13 cellular contexts compared by ENCODE assay signal in genomic region chr10:43236176-43236850, GRCh38. TPM values are rescaled to one million over a fixed set of nuclear protein-coding genes. Genes with fewer than 3 reads are reported as not detected.
DNase-seq lines count a peak whose midpoint lies in the region; ATAC-seq and TF ChIP-seq lines count a peak whose summit lies in the region.
"Had no signal": no experiment of that assay in that cellular context is flagged by ENCODE, and none has a peak within 500 bp of the region (broad histone marks: within the 10 kb centered on the region; RNA-seq: fewer than 3 reads in every experiment).

No MANE protein-coding gene starts in this region.

- TF ChIP-seq POLR2A in uterus (IDR thresholded peaks at IDR 0.05) = no peak
- no peak for TF ChIP-seq POLR2A in esophagus squamous epithelium (IDR thresholded peaks at IDR 0.05)

- H3K4me2 ChIP-seq in PC-9 = peak overlapping the region; percentile 18; the same call in 1 of the 2 replicates
- H3K4me2 ChIP-seq in neuronal stem cell (ENCODE audit: insufficient read depth, low read length, poor library complexity, severe bottlenecking) = no peak overlapping the region

- H4K91ac ChIP-seq in neuronal stem cell (ENCODE audit: low read depth, low read length, poor library complexity) = no peak overlapping the region

- no peak overlapping the region for H2BK12ac ChIP-seq in neuronal stem cell (ENCODE audit: low read length)

- no peaks in the 10 kb centered on the region for H3F3A ChIP-seq in PC-9 (ENCODE audit: insufficient read depth, low read depth)

- H3K27me3 ChIP-seq in PC-9 (ENCODE audit: insufficient read depth, low read depth) (peaks cover 10% of the 10 kb centered on the region; the same call in 1 of the 2 replicates), neuronal stem cell (ENCODE audit: control insufficient read depth in 3 of 3, insufficient read depth in 3 of 3, low read depth in 1 of 3, low read length in 3 of 3) (peaks cover 0 to 43% (median 2%) of the 10 kb centered on the region in 3 experiments), uterus (no peaks in the 10 kb centered on the region), esophagus squamous epithelium (peaks cover 0 to 29% (median 2%) of the 10 kb centered on the region in 4 donors)

- no peak for TF ChIP-seq CTCF in PC-9 (conservative IDR thresholded peaks at IDR 0.05)
- TF ChIP-seq CTCF in uterus (IDR thresholded peaks at IDR 0.05) = no peak
- TF ChIP-seq CTCF in esophagus squamous epithelium (IDR thresholded peaks at IDR 0.05) = no peak

- no peak overlapping the region for H2BK120ac ChIP-seq in neuronal stem cell (ENCODE audit: low read depth, low read length)

- no peak overlapping the region for H3K23ac ChIP-seq in neuronal stem cell (ENCODE audit: low read depth, low read length, poor library complexity)

- BruUV-seq in PC-9 (replicated peaks; lab: Mats Ljungman, UMichigan) = no TSS peak

- CTCF ChIA-PET in PC-9 (lab: Charles Lee) = no interaction called here

- H2AFZ ChIP-seq in PC-9 = no peak overlapping the region
- no peak overlapping the region for H2AFZ ChIP-seq in neuronal stem cell (ENCODE audit: low read length)

- no peaks in the 10 kb centered on the region for H3K79me1 ChIP-seq in neuronal stem cell (ENCODE audit: low read depth, low read length)

- peak overlapping the region; percentile 16 for H2BK15ac ChIP-seq in neuronal stem cell (ENCODE audit: low read length)

- H3K9me3 ChIP-seq in PC-9 (ENCODE audit: insufficient read depth, low read depth) (no peaks in the 10 kb centered on the region), neuronal stem cell (replicated peaks in 1 of 2; ENCODE audit: control insufficient read depth in 2 of 2, insufficient read depth in 1 of 2, low read depth in 1 of 2, low read length in 2 of 2) (peaks cover 0 to 2% of the 10 kb centered on the region in 2 donors), uterus (no peaks in the 10 kb centered on the region), esophagus squamous epithelium (peaks cover 0 to 9% (median 5%) of the 10 kb centered on the region in 3 donors)

- no peak overlapping the region for H2AK5ac ChIP-seq in neuronal stem cell (ENCODE audit: low read depth, low read length)

- ATAC-seq in Right ventricle myocardium superior (ENCODE audit: poor library complexity) (no peak), GM19452 (IDR thresholded peaks at IDR 0.05; ENCODE audit: unreplicated experiment) (no peak)
- ATAC-seq: HCT116; stimulated activated naive B cell treated with anti-CD40 and anti-IgM and Interleukin-4, amounts not matched to agents 10 μg/mL and 1 μg/mL and 100 μg/mL, for 72 hours had no signal

- no peaks in the 10 kb centered on the region for H3K9me2 ChIP-seq in PC-9 (ENCODE audit: insufficient read depth)

- no peak overlapping the region for H3K18ac ChIP-seq in neuronal stem cell (ENCODE audit: low read length)

- no peak overlapping the region for H3K4me3 ChIP-seq in PC-9
- no peak overlapping the region for H3K4me3 ChIP-seq in neuronal stem cell (ENCODE audit: low read length in 2 of 2)
- H3K4me3 ChIP-seq in uterus = no peak overlapping the region
- no peak overlapping the region for H3K4me3 ChIP-seq in esophagus squamous epithelium
- H3K4me3 ChIP-seq: SK-N-MC had no signal

- H3K36me3 ChIP-seq in PC-9 (ENCODE audit: low read depth) = no peaks in the 10 kb centered on the region
- H3K36me3 ChIP-seq in neuronal stem cell (replicated peaks in 1 of 2; ENCODE audit: control insufficient read depth in 2 of 2, insufficient read depth in 2 of 2, low read length in 2 of 2) = no peaks in the 10 kb centered on the region
- H3K36me3 ChIP-seq in uterus = no peaks in the 10 kb centered on the region
- no peaks in the 10 kb centered on the region for H3K36me3 ChIP-seq in esophagus squamous epithelium

- DNase-seq in 8988T (peak; percentile 5), PC-9 (no peak), Right ventricle myocardium superior (peak; percentile 17), neuronal stem cell (ENCODE audit: low spot score) (no peak), uterus (no peak), esophagus squamous epithelium (lab: John Stamatoyannopoulos, UW) (no peak)
- DNase-seq: NCI-H1436 treated with DMSO at 0.1 percent for 48 hours; NCI-H774; stimulated activated naive B cell treated with anti-CD40 and anti-IgM and Interleukin-4, amounts not matched to agents 10 μg/mL and 1 μg/mL and 100 μg/mL, for 72 hours had no signal

- intact Hi-C loops in PC-9 (cut with micrococcal nuclease; ENCODE audit: unreplicated experiment) = no loop called here
- intact Hi-C loops in Right ventricle myocardium superior (cut with DNase I) = no loop called here
- intact Hi-C loops in uterus (cut with DNase I; ENCODE audit: low total_unique reads) = no loop called here
- intact Hi-C loops in esophagus squamous epithelium (cut with DNase I) = no loop called here

- no peak overlapping the region for H4K8ac ChIP-seq in neuronal stem cell (ENCODE audit: low read depth, low read length)

- 100% methylated on average over 2 of the region's 14 CpGs; no CpG with 5 or more reads in 1 of the 2 donors for WGBS in neuronal stem cell (ENCODE audit: extremely low coverage in 2 of 2, insufficient read length in 2 of 2, insufficient replicate concordance in 1 of 2), 2 donors
- 72% methylated on average over 12 of the region's 14 CpGs for WGBS in esophagus squamous epithelium, 2 donors

- POLR2A ChIA-PET in PC-9 (lab: Charles Lee; ENCODE audit: unreplicated experiment) = interaction anchor here (0.6 to 0.7 kb wide), 3 partner anchors 14 to 204 kb away, joined by 3 to 6 read pairs (median 5); no protein-coding TSS in a partner anchor

- H4K20me1 ChIP-seq in PC-9 (ENCODE audit: insufficient read depth) = no peaks in the 10 kb centered on the region

- no peak overlapping the region for H3K27ac ChIP-seq in PC-9
- H3K27ac ChIP-seq in neuronal stem cell (replicated peaks; ENCODE audit: low read length) = no peak overlapping the region
- no peak overlapping the region for H3K27ac ChIP-seq in uterus
- H3K27ac ChIP-seq in esophagus squamous epithelium = no peak overlapping the region
- H3K27ac ChIP-seq: SK-N-MC had no signal

- peak overlapping the region; percentile 94 for H3K14ac ChIP-seq in neuronal stem cell (ENCODE audit: low read length)

- no peaks in the 10 kb centered on the region for H3K79me2 ChIP-seq in PC-9 (ENCODE audit: low read depth)

- no peak overlapping the region for H3K4ac ChIP-seq in neuronal stem cell (ENCODE audit: low read length)

- peak overlapping the region; percentile 63 for H3K9ac ChIP-seq in neuronal stem cell (ENCODE audit: low read depth, low read length, poor library complexity)

- H2BK5ac ChIP-seq in neuronal stem cell (ENCODE audit: low read length) = no peak overlapping the region

- H3K4me1 ChIP-seq in PC-9 (replicated peaks; ENCODE audit: insufficient read depth) = peaks cover 15% of the 10 kb centered on the region
- no peaks in the 10 kb centered on the region for H3K4me1 ChIP-seq in neuronal stem cell (ENCODE audit: control insufficient read depth in 2 of 2, insufficient read depth in 1 of 2, low read depth in 1 of 2, low read length in 2 of 2)
- H3K4me1 ChIP-seq in uterus = no peaks in the 10 kb centered on the region
- no peaks in the 10 kb centered on the region for H3K4me1 ChIP-seq in esophagus squamous epithelium

RNA-seq across cellular contexts. Expression of gene RASGEF1A, which starts 30.6 kb away (rescaled TPM):
- 15.4 and 23.9 TPM in 2 replicates for total RNA-seq in PC-9 (2021)
- 1.6 TPM for total RNA-seq in Right ventricle myocardium superior
- polyA plus RNA-seq in neuronal stem cell (2013, experiment 1 of 2) = 3.5 TPM
- polyA plus RNA-seq in neuronal stem cell (2013, experiment 2 of 2) = 3.6 TPM
- total RNA-seq in uterus = 1 to 10 TPM in 2 of 4 donors, under 1 TPM in 1, not detected in 1; under 0.01 to 3.5 (median 2.8) TPM
- 1 to 10 TPM in 3 of 4 donors, under 1 TPM in 1; 0.83 to 3.1 (median 2.7) TPM for total RNA-seq in esophagus squamous epithelium
- total RNA-seq: M059J had no signal

Comparison
In these comparisons a context has a peak if more than half of its experiments do, and no peak if none do; other contexts are left out.
1. DNase-seq: peak in 8988T (single experiment) and Right ventricle myocardium superior (single experiment); none in PC-9 (0 of 2), neuronal stem cell (single experiment), uterus (0 of 2) and esophagus squamous epithelium (single experiment).